In genomic region chr2:10891848-10892247, GRCh38 we compare ENCODE assay signal across 9 cellular contexts. TPM values are rescaled to one million over a fixed set of nuclear protein-coding genes. Genes with fewer than 3 reads are reported as not detected.
"Had no signal": no experiment of that assay in that cellular context is flagged by ENCODE, and none has a peak within 500 bp of the region (broad histone marks: within the 10 kb centered on the region; RNA-seq: fewer than 3 reads in every experiment).

No MANE protein-coding gene starts in this region.

- H2AFZ ChIP-seq: GM23248 had no signal

- H3K36me3 ChIP-seq: HAP-1 had no signal

- ATAC-seq: HCT116 had no signal

- H3K27ac ChIP-seq: GM23248, HL-60 had no signal

- H3K9ac ChIP-seq: GM23248 had no signal

- H3K4me3 ChIP-seq: GM23248, HAP-1 had no signal

- H3K4me1 ChIP-seq: HAP-1 had no signal

- H3K9me3 ChIP-seq: HAP-1 had no signal

- DNase-seq: GM23248, GOT3, H7, HFFc6, KG1 had no signal

RNA-seq across cellular contexts. Expression of gene KCNF1, which starts 19.9 kb away (rescaled TPM):
- polyA plus RNA-seq: IgD-negative memory B cell had no signal
